Comparison of ENCODE assay signal across 23 cellular contexts in the genomic region with DNA sequence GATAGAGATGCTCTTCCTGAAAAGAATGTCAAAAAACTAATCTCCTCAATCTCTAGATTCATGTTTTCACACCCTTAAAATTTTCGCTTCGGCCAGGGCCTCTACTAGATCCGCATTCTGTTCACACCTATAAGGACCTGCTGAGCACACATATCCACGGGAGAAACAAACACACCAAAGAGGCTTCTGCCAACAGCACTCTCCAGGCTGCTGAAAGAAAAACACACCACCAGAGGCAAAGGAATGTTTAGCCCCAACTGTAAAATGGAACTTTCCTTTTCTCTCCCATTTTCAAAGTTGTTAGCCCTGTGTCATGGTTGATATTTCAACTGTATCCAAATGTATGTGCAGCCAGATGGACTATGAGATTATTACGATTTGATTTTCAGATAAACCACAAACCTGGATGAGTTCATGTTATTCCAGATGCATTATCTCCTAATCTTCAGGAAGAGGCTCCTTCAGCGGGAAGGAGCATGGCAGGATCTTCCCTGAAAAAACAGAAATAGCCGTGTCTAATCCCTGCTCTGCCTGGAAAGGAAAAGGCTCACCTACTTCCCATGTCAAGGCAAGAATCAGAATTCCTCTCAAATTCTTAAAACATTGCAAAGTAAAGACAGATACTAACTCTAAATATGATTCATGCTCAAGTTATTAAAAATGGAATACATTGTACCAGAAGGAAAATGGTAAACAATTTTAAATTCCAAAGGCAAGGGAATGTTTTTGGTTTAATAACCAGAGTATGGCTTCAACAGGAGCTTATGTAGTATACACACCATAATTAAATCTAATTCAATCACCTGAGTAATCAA.
A peak's percentile ranks its signal among the peaks of the same experiment; 100 is the strongest.
DNase-seq lines count a peak whose midpoint lies in the region; ATAC-seq and TF ChIP-seq lines count a peak whose summit lies in the region.
"Had no signal": no experiment of that assay in that cellular context is flagged by ENCODE, and none has a peak within 500 bp of the region (broad histone marks: within the 10 kb centered on the region; RNA-seq: fewer than 3 reads in every experiment).

No MANE protein-coding gene starts in this region.

- no peaks in the 10 kb centered on the region for H3K9me3 ChIP-seq in left lung
- H3K9me3 ChIP-seq: HAP-1, left ventricle myocardium inferior had no signal

- DNase-seq in NCI-H524 (lab: John Stamatoyannopoulos, UW): peak; percentile 42 to 88
- peak; percentile 41 for DNase-seq in choroid plexus epithelial cell (ENCODE audit: low read depth)
- DNase-seq in left lung: no peak
- DNase-seq in NCI-H1417 treated with DMSO at 0.1 percent for 48 hours (lab: John Stamatoyannopoulos, UW): no peak
- no peak for DNase-seq in RKO (ENCODE audit: low spot score)
- no peak for DNase-seq in NCI-H2196 (lab: John Stamatoyannopoulos, UW; ENCODE audit: unreplicated experiment)
- DNase-seq in AG08395 (ENCODE audit: low spot score): no peak
- DNase-seq: activated CD4-positive, alpha-beta T cell treated with anti-CD3 and anti-CD28 coated beads, Interleukin-2, amount 10 ng/mL, durations not matched to agents 7 days and 5 days; activated CD8-positive, alpha-beta memory T cell treated with anti-CD3 and anti-CD28 coated beads, Interleukin-2, amount 10 ng/mL, durations not matched to agents 7 days and 5 days; C1 segment of cervical spinal cord; endodermal cell; head of caudate nucleus; Karpas-422; left ventricle myocardium inferior; NCI-H1092; NCI-H1930; NCI-H446; substantia nigra; T-helper 2 cell; WERI-Rb-1 had no signal

- H3K27ac ChIP-seq in ACC112 (ENCODE audit: low read depth, low read length) (no peak overlapping the region), left lung (no peak overlapping the region)
- H3K27ac ChIP-seq: left ventricle myocardium inferior, SK-N-MC, WERI-Rb-1 had no signal

- ATAC-seq in left lung: peak; percentile 35
- ATAC-seq: activated CD8-positive, alpha-beta memory T cell treated with anti-CD3 and anti-CD28 coated beads, Interleukin-2, amount 10 ng/mL, durations not matched to agents 7 days and 5 days had no signal

- TF ChIP-seq CTCF in choroid plexus epithelial cell (conservative IDR thresholded peaks at IDR 0.05; ENCODE audit: low read depth, low read length): peak; percentile 5
- TF ChIP-seq CTCF in left lung (IDR thresholded peaks at IDR 0.05): no peak

- H3K36me3 ChIP-seq in ACC112 (ENCODE audit: insufficient read depth, low read length) (no peaks in the 10 kb centered on the region), left lung (no peaks in the 10 kb centered on the region)
- H3K36me3 ChIP-seq: HAP-1, left ventricle myocardium inferior, WERI-Rb-1 had no signal

- H3K4me3 ChIP-seq in ACC112 (ENCODE audit: low read depth, low read length): peak overlapping the region; percentile 1; the same call in 1 of the 2 replicates
- H3K4me3 ChIP-seq in choroid plexus epithelial cell (ENCODE audit: low read depth, low read length): no peak overlapping the region
- H3K4me3 ChIP-seq in left lung: no peak overlapping the region
- H3K4me3 ChIP-seq: HAP-1, left ventricle myocardium inferior, SK-N-MC had no signal

- H3K4me1 ChIP-seq in ACC112 (ENCODE audit: control insufficient read depth, insufficient read depth, low read length, unreplicated experiment): peaks cover 20% of the 10 kb centered on the region
- no peaks in the 10 kb centered on the region for H3K4me1 ChIP-seq in left lung
- H3K4me1 ChIP-seq: HAP-1, left ventricle myocardium inferior had no signal

- no peaks in the 10 kb centered on the region for H3K79me2 ChIP-seq in ACC112 (ENCODE audit: control insufficient read depth, insufficient read depth, low read length, unreplicated experiment)

- intact Hi-C loops in left lung (cut with DNase I): no loop called here

- H2AFZ ChIP-seq in ACC112 (ENCODE audit: low read length, unreplicated experiment): peak overlapping the region; percentile 75

- H3K27me3 ChIP-seq in ACC112 (ENCODE audit: insufficient read depth, low read length): no peaks in the 10 kb centered on the region
- H3K27me3 ChIP-seq in left lung: no peaks in the 10 kb centered on the region

Comparison
In these comparisons a context has a peak if more than half of its experiments do, and no peak if none do; other contexts are left out.
1. DNase-seq: peak in NCI-H524 (2 of 2) and choroid plexus epithelial cell (single experiment); none in left lung (0 of 2), NCI-H1417 treated with DMSO at 0.1 percent for 48 hours (single experiment), RKO (single experiment), NCI-H2196 (single experiment) and AG08395 (single experiment).